Comparison of ENCODE assay signal across 7 cellular contexts in genomic region chr11:49585495-49585894, GRCh38.
A peak's percentile ranks its signal among the peaks of the same experiment; 100 is the strongest.
DNase-seq lines count a peak whose midpoint lies in the region; ATAC-seq, FAIRE-seq and TF ChIP-seq lines count a peak whose summit lies in the region.
"Not testable (repeated sequence)": the region's sequence is repeated elsewhere in the genome, so short reads cannot be mapped to it uniquely, and the experiment has no call there.

No MANE protein-coding gene starts in this region.

- not testable (repeated sequence) for H3K27ac ChIP-seq in A549; small intestine (ENCODE audit: low read depth in 1 of 2, low read length in 1 of 2)

- CTCF ChIA-PET in A549 (lab: Yijun Ruan, JAX), result not testable (repeated sequence)

- peak; percentile 54 for FAIRE-seq in A549 (lab: Jason Lieb, UNC)
- FAIRE-seq in D721Med (lab: Jason Lieb, UNC), result peak; percentile 16
- peak; percentile 63 for FAIRE-seq in GM18507 (lab: Jason Lieb, UNC)
- peak; percentile 57 for FAIRE-seq in small intestine (lab: Jason Lieb, UNC)

- TF ChIP-seq POLR2A in A549 (IDR thresholded peaks at IDR 0.05; ENCODE audit: low read length), result not testable (repeated sequence)

- H3K36me3 ChIP-seq in small intestine (ENCODE audit: control insufficient read depth in 2 of 2, insufficient read depth in 2 of 2, low read length in 2 of 2), result not testable (repeated sequence)

- not testable (repeated sequence) for TF ChIP-seq RAD21 in A549 (conservative IDR thresholded peaks at IDR 0.05 in 1 of 2, IDR thresholded peaks at IDR 0.05 in 1 of 2)

- 2% methylated on average over 2 of the region's 2 CpGs for WGBS in A549 (ENCODE audit: missing lambda C conversion rate)
- 54 to 72% (median 66%) methylated on average over 2 of the region's 2 CpGs for WGBS in small intestine, 3 donors

- not testable (repeated sequence) for H3K4me1 ChIP-seq in A549; small intestine (ENCODE audit: control insufficient read depth in 2 of 2, insufficient read depth in 1 of 2, low read depth in 1 of 2, low read length in 1 of 2)

- not testable (repeated sequence) for DNase-seq in A549 (ENCODE audit: low read depth in 1 of 2, low spot score in 1 of 2); D721Med (ENCODE audit: insufficient read length, low spot score); GM18507 (ENCODE audit: extremely low spot score, insufficient read length, low read depth); Right ventricle myocardium inferior (ENCODE audit: missing footprints); Right ventricle myocardium superior; left ventricle myocardium superior; small intestine

- H3K4me2 ChIP-seq in A549, result not testable (repeated sequence)

- intact Hi-C loops in Right ventricle myocardium inferior (cut with DNase I); Right ventricle myocardium superior (cut with DNase I); left ventricle myocardium superior (cut with micrococcal nuclease): not testable (repeated sequence)

- not testable (repeated sequence) for TF ChIP-seq CTCF in A549 (IDR thresholded peaks at IDR 0.05); D721Med (IDR thresholded peaks at IDR 0.05; ENCODE audit: insufficient read depth, missing control alignments)

- not testable (repeated sequence) for H3K9me3 ChIP-seq in A549; small intestine (ENCODE audit: control insufficient read depth, low read depth)

- not testable (repeated sequence) for TF ChIP-seq EP300 in A549 (IDR thresholded peaks at IDR 0.05)

- H3K27me3 ChIP-seq in small intestine (ENCODE audit: control insufficient read depth in 2 of 2, insufficient read depth in 2 of 2, low read length in 2 of 2), result not testable (repeated sequence)

- H3K4me3 ChIP-seq in A549; small intestine (ENCODE audit: low read depth in 1 of 2, low read length in 2 of 2): not testable (repeated sequence)

- not testable (repeated sequence) for ATAC-seq in A549
- peak; percentile 56 for ATAC-seq in Right ventricle myocardium inferior
- peak; percentile 57 for ATAC-seq in Right ventricle myocardium superior (ENCODE audit: poor library complexity)
- ATAC-seq in left ventricle myocardium superior, result peak; percentile 51

- POLR2A ChIA-PET in A549 (lab: Yijun Ruan, JAX), result not testable (repeated sequence)
